8 cellular contexts compared by ENCODE assay signal in genomic region chr12:89354630-89354931, GRCh38. TPM values are rescaled to one million over a fixed set of nuclear protein-coding genes. Genes with fewer than 3 reads are reported as not detected.
DNase-seq lines count a peak whose midpoint lies in the region; ATAC-seq, FAIRE-seq and TF ChIP-seq lines count a peak whose summit lies in the region.

No MANE protein-coding gene starts in this region.

- H3K4me3 Mint-ChIP-seq in stimulated activated memory B cell treated with anti-CD40 and anti-IgM and Interleukin-4, amounts not matched to agents 10 μg/mL and 1 μg/mL and 100 μg/mL, for 72 hours: peak overlapping the region; percentile 95

- H3K4me3 ChIP-seq in A549 (peak overlapping the region; percentile 70), WI38 (ENCODE audit: low read depth, low read length) (peak overlapping the region; percentile 98), iPS DF 6.9 (ENCODE audit: low read length) (peak overlapping the region; percentile 46; the same call in 1 of the 2 replicates)

- H3K4me2 ChIP-seq in A549: peak overlapping the region; percentile 82

- H3K4me1 ChIP-seq in A549: peaks cover 30% of the 10 kb centered on the region
- H3K4me1 ChIP-seq in iPS DF 6.9 (ENCODE audit: control insufficient read depth, insufficient read depth, low read length): peaks cover 3% of the 10 kb centered on the region; the same call in 1 of the 2 replicates

- no peaks in the 10 kb centered on the region for H3K9me3 ChIP-seq in A549
- no peaks in the 10 kb centered on the region for H3K9me3 ChIP-seq in iPS DF 6.9 (ENCODE audit: control insufficient read depth, insufficient read depth, low read length)

- peaks cover 17% of the 10 kb centered on the region; the same call in 1 of the 2 replicates for H3K27me3 ChIP-seq in iPS DF 6.9 (ENCODE audit: control insufficient read depth, insufficient read depth, low read length)

- peak overlapping the region; percentile 98 to 99 for H3K27ac ChIP-seq in A549
- H3K27ac ChIP-seq in iPS DF 6.9 (ENCODE audit: low read length): no peak overlapping the region

- H3K36me3 ChIP-seq in iPS DF 6.9 (ENCODE audit: control insufficient read depth, insufficient read depth, low read length): no peaks in the 10 kb centered on the region

- no peak for TF ChIP-seq POLR2A in A549 (IDR thresholded peaks at IDR 0.05; ENCODE audit: low read length)

- WGBS in A549 (ENCODE audit: missing lambda C conversion rate): 37% methylated on average over 9 of the region's 9 CpGs
- WGBS in iPS DF 6.9 (ENCODE audit: insufficient coverage, insufficient read length): no CpG with 5 or more reads among the region's 9 CpGs

- H3K4me1 Mint-ChIP-seq in stimulated activated memory B cell treated with anti-CD40 and anti-IgM and Interleukin-4, amounts not matched to agents 10 μg/mL and 1 μg/mL and 100 μg/mL, for 72 hours: peaks cover 52% of the 10 kb centered on the region

- H3K27me3 Mint-ChIP-seq in stimulated activated memory B cell treated with anti-CD40 and anti-IgM and Interleukin-4, amounts not matched to agents 10 μg/mL and 1 μg/mL and 100 μg/mL, for 72 hours: no peaks in the 10 kb centered on the region

- no peak for TF ChIP-seq EP300 in A549 (IDR thresholded peaks at IDR 0.05)

- FAIRE-seq in A549 (lab: Jason Lieb, UNC): no peak

- no peaks in the 10 kb centered on the region for H3K9me3 Mint-ChIP-seq in stimulated activated memory B cell treated with anti-CD40 and anti-IgM and Interleukin-4, amounts not matched to agents 10 μg/mL and 1 μg/mL and 100 μg/mL, for 72 hours

- peak overlapping the region; percentile 88 for H3K27ac Mint-ChIP-seq in stimulated activated memory B cell treated with anti-CD40 and anti-IgM and Interleukin-4, amounts not matched to agents 10 μg/mL and 1 μg/mL and 100 μg/mL, for 72 hours

- DNase-seq in A549 (ENCODE audit: low read depth in 1 of 2, low spot score in 1 of 2) (peak in 1 of 2 experiments; percentile 40), iPS DF 6.9 (ENCODE audit: low read depth, low spot score) (no peak), KG1 (lab: John Stamatoyannopoulos, UW) (no peak), NCI-H2196 (lab: John Stamatoyannopoulos, UW; ENCODE audit: unreplicated experiment) (no peak)

- POLR2A ChIA-PET in A549 (lab: Yijun Ruan, JAX): interaction anchor here (0.6 to 3.9 kb wide), 6 partner anchors 13 to 219 kb away, joined by 3 to 42 read pairs (median 4); no protein-coding TSS in a partner anchor

- TF ChIP-seq CTCF in A549 (IDR thresholded peaks at IDR 0.05): no peak
- TF ChIP-seq CTCF in WI38 (IDR thresholded peaks at IDR 0.05; ENCODE audit: low read depth, low read length): no peak

- ATAC-seq in A549: no peak
- peak; percentile 31 for ATAC-seq in GM18868 (IDR thresholded peaks at IDR 0.05; ENCODE audit: unreplicated experiment)
- peak; percentile 56 for ATAC-seq in stimulated activated memory B cell treated with anti-CD40 and anti-IgM and Interleukin-4, amounts not matched to agents 10 μg/mL and 1 μg/mL and 100 μg/mL, for 72 hours
- no peak for ATAC-seq in HG03196 (IDR thresholded peaks at IDR 0.05; ENCODE audit: unreplicated experiment)

- TF ChIP-seq RAD21 in A549 (conservative IDR thresholded peaks at IDR 0.05 in 1 of 2, IDR thresholded peaks at IDR 0.05 in 1 of 2): no peak

- no peaks in the 10 kb centered on the region for H3K36me3 Mint-ChIP-seq in stimulated activated memory B cell treated with anti-CD40 and anti-IgM and Interleukin-4, amounts not matched to agents 10 μg/mL and 1 μg/mL and 100 μg/mL, for 72 hours

- CTCF ChIA-PET in A549 (lab: Yijun Ruan, JAX): interaction anchor here (0.7 to 0.9 kb wide), 2 partner anchors 45 to 104 kb away, joined by 3 read pairs; no protein-coding TSS in a partner anchor

TF ChIP-seq in A549, 52 proteins besides CTCF, POLR2A, EP300 and RAD21:
- TF ChIP-seq MAZ (IDR thresholded peaks at IDR 0.05; ENCODE audit: borderline replicate concordance, low read depth, low read length) (no peak), FOSB (CRISPR knock-in tag; IDR thresholded peaks at IDR 0.05) (peak; percentile 51; the same call in 1 of the 2 replicates)

RNA-seq across cellular contexts. Expression of gene DUSP6, which starts 2.3 kb away (rescaled TPM):
- polyA plus RNA-seq in A549 (2011; rRNA removed): 27.0 and 31.4 TPM in 2 replicates
- polyA plus RNA-seq in A549 (2012; cell fraction: cytosol; rRNA removed): 33.9 and 35.4 TPM in 2 replicates
- 59.3 and 116 TPM in 2 replicates for polyA plus RNA-seq in A549 (2012; cell fraction: nucleus; rRNA removed)
- 2.5 to 3.8 TPM (median 3.5 TPM) in 3 replicates for polyA plus RNA-seq in A549 (2017; fragmentation: RNase III; extraction: RNeasy Plus Mini Kit Qiagen cat#74134 plus additional on column Dnase treatment)
- 56.1 and 60.4 TPM in 2 replicates for polyA minus RNA-seq in A549 (2011; rRNA and poly(A)+ RNA removed)

Comparison
In these comparisons a context has a peak if more than half of its experiments do, and no peak if none do; other contexts are left out.
1. ATAC-seq: peak in GM18868 (single experiment) and stimulated activated memory B cell treated with anti-CD40 and anti-IgM and Interleukin-4, amounts not matched to agents 10 μg/mL and 1 μg/mL and 100 μg/mL, for 72 hours (single experiment); none in A549 (0 of 2) and HG03196 (single experiment).
2. H3K4me3 ChIP-seq: peak in every context shown above with its lines; median percentile 98 in WI38; 70 in A549; 46 in iPS DF 6.9.